In genomic region chr19:9014809-9015208, GRCh38 we compare ENCODE assay signal across 1 cellular context.
TF ChIP-seq lines count a peak whose summit lies in the region.

No MANE protein-coding gene starts in this region.

TF ChIP-seq in K562, 482 proteins besides CTCF, POLR2A, EP300 and RAD21 (continued from another document):
- TF ChIP-seq KLF16 (IDR thresholded peaks at IDR 0.05) = peak; percentile 84
- peak; percentile 43; the same call in 1 of the 2 replicates for TF ChIP-seq CBFA2T3 (IDR thresholded peaks at IDR 0.05)
- TF ChIP-seq ARID1B (IDR thresholded peaks at IDR 0.05) = peak; percentile 14; the same call in 1 of the 2 replicates
- TF ChIP-seq ZBTB40 (IDR thresholded peaks at IDR 0.05) = no peak
- no peak for TF ChIP-seq ZBTB40 (CRISPR knock-in tag; IDR thresholded peaks at IDR 0.05)
- TF ChIP-seq TAL1 (IDR thresholded peaks at IDR 0.05) = peak; percentile 24; the same call in 1 of the 2 replicates
- TF ChIP-seq KDM2B (CRISPR knock-in tag; IDR thresholded peaks at IDR 0.05) = no peak
- no peak for TF ChIP-seq ESRRA (IDR thresholded peaks at IDR 0.05; ENCODE audit: borderline replicate concordance, low read depth)
- TF ChIP-seq RCOR1 (IDR thresholded peaks at IDR 0.05; ENCODE audit: borderline replicate concordance in 1 of 2, low read depth in 2 of 2, low read length in 2 of 2) = peak in 1 of 2 experiments; percentile 26; a peak in 1 of 4 replicates
- no peak for TF ChIP-seq JUNB (CRISPR knock-in tag; conservative IDR thresholded peaks at IDR 0.05)
- TF ChIP-seq NKRF (IDR thresholded peaks at IDR 0.05; ENCODE audit: borderline replicate concordance) = no peak
- TF ChIP-seq USF2 (CRISPR knock-in tag; IDR thresholded peaks at IDR 0.05) = no peak
- no peak for TF ChIP-seq HNRNPLL (IDR thresholded peaks at IDR 0.05; ENCODE audit: low read depth, low read length, poor library complexity, severe bottlenecking)
- no peak for TF ChIP-seq TCFL5 (CRISPR knock-in tag; conservative IDR thresholded peaks at IDR 0.05)
- TF ChIP-seq ZBTB17 (CRISPR knock-in tag; IDR thresholded peaks at IDR 0.05) = no peak
- no peak for TF ChIP-seq ZNF76 (CRISPR knock-in tag; IDR thresholded peaks at IDR 0.05; ENCODE audit: borderline replicate concordance)
- TF ChIP-seq NFRKB (IDR thresholded peaks at IDR 0.05; ENCODE audit: low read depth) = no peak
- no peak for TF ChIP-seq FOXO4 (CRISPR knock-in tag; IDR thresholded peaks at IDR 0.05)
- no peak for TF ChIP-seq FOXK1 (CRISPR knock-in tag; IDR thresholded peaks at IDR 0.05; ENCODE audit: borderline replicate concordance)
- TF ChIP-seq ZNF668 (CRISPR knock-in tag; IDR thresholded peaks at IDR 0.05) = no peak
- TF ChIP-seq ZNF224 (CRISPR knock-in tag; IDR thresholded peaks at IDR 0.05) = no peak
- peak; percentile 59; the same call in 1 of the 2 replicates for TF ChIP-seq CTBP1 (IDR thresholded peaks at IDR 0.05; ENCODE audit: borderline replicate concordance)
- TF ChIP-seq NCOA4 (IDR thresholded peaks at IDR 0.05; ENCODE audit: partially characterized antibody) = no peak
- no peak for TF ChIP-seq ARID3A (IDR thresholded peaks at IDR 0.05; ENCODE audit: borderline replicate concordance, low read depth, low read length)
- TF ChIP-seq TRIM24 (IDR thresholded peaks at IDR 0.05) = peak in 1 of 2 experiments; percentile 32; a peak in 1 of 4 replicates
- TF ChIP-seq TAF1 (IDR thresholded peaks at IDR 0.05; ENCODE audit: control insufficient read depth, extremely low read depth, insufficient read depth, low read length, severe bottlenecking) = no peak
- no peak for TF ChIP-seq FOXP1 (CRISPR knock-in tag; IDR thresholded peaks at IDR 0.05)
- no peak for TF ChIP-seq NCOA6 (IDR thresholded peaks at IDR 0.05)
- TF ChIP-seq PKNOX1 (IDR thresholded peaks at IDR 0.05) = no peak
- no peak for TF ChIP-seq SIN3B (IDR thresholded peaks at IDR 0.05; ENCODE audit: low read depth)
- TF ChIP-seq HES1 (IDR thresholded peaks at IDR 0.05; ENCODE audit: low read depth) = no peak
- no peak for TF ChIP-seq PTBP1 (IDR thresholded peaks at IDR 0.05; ENCODE audit: low read depth, low read length)
- TF ChIP-seq HIVEP1 (CRISPR knock-in tag; IDR thresholded peaks at IDR 0.05) = no peak
- no peak for TF ChIP-seq ZNF253 (CRISPR knock-in tag; conservative IDR thresholded peaks at IDR 0.05)
- no peak for TF ChIP-seq TGIF2 (CRISPR knock-in tag; IDR thresholded peaks at IDR 0.05)
- TF ChIP-seq BACH1 (tag; IDR thresholded peaks at IDR 0.05) = no peak
- TF ChIP-seq TSC22D4 (tag; IDR thresholded peaks at IDR 0.05) = no peak
- no peak for TF ChIP-seq SRSF1 (IDR thresholded peaks at IDR 0.05; ENCODE audit: low read depth, low read length)
